Comparison of ENCODE assay signal across 21 cellular contexts in genomic region chr6:92497281-92497680, GRCh38.
"Had no signal": no experiment of that assay in that cellular context is flagged by ENCODE, and none has a peak within 500 bp of the region (broad histone marks: within the 10 kb centered on the region; RNA-seq: fewer than 3 reads in every experiment).

No MANE protein-coding gene starts in this region.

- ATAC-seq: foreskin keratinocyte, gastrocnemius medialis, heart right ventricle, left cardiac atrium, left lung, left ventricle myocardium superior, lower lobe of right lung, mucosa of descending colon had no signal

- DNase-seq: dermis blood vessel endothelial cell; dorsolateral prefrontal cortex; effector CD4-positive, alpha-beta T cell; effector memory CD4-positive, alpha-beta T cell; foreskin keratinocyte; gastrocnemius medialis; glutamatergic neuron; head of caudate nucleus; heart right ventricle; hippocampal formation; left cardiac atrium; left lung; left ventricle myocardium superior; lower lobe of right lung; mesenchymal stem cell; mucosa of descending colon; naive B cell had no signal

- FAIRE-seq: colon, endothelial cell of umbilical vein, islet of Langerhans, keratinocyte had no signal
